In the genomic region with DNA sequence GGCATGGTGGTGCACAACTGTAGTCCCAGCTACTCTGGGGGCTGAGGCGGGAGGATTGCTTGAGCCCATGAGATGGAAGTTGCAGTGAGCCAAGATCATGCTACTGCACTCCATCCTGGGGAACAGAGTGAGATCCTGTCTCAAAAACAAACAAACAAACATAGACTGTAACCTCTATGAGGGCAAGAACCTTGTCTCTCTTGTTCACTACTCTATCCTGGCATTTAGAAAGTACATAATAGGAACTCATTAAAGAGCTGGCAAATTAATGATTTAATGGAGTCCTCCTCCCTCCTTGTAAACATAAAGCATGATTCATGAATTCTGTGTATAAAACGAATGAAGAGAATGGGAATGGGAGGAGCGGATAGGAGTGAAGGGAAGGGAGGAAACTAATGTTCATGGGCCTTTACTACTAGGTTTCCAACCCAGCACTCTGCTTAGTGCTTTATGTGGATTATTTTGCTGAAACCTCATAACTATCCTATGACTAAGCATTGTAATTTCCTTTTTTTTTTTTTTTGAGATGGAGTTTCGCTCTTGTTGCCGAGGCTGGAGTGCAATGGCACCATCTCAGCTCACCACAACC, we compare ENCODE assay signal across 12 cellular contexts. TPM values are rescaled to one million over a fixed set of nuclear protein-coding genes. Genes with fewer than 3 reads are reported as not detected.
DNase-seq lines count a peak whose midpoint lies in the region; ATAC-seq and TF ChIP-seq lines count a peak whose summit lies in the region.
"Had no signal": no experiment of that assay in that cellular context is flagged by ENCODE, and none has a peak within 500 bp of the region (broad histone marks: within the 10 kb centered on the region; RNA-seq: fewer than 3 reads in every experiment).

No MANE protein-coding gene starts in this region.

- H3K36me3 ChIP-seq in RWPE2 (ENCODE audit: low read depth) = no peaks in the 10 kb centered on the region

- no peak overlapping the region for H3K27ac ChIP-seq in RWPE2 (ENCODE audit: poor library complexity, severe bottlenecking)
- H3K27ac ChIP-seq: body of pancreas had no signal

- DNase-seq in Daoy (ENCODE audit: low read depth) (peak; percentile 58), RWPE2 (ENCODE audit: low spot score) (no peak), fibroblast of gingiva (ENCODE audit: low read depth) (peak; percentile 56), pulmonary artery endothelial cell (ENCODE audit: low read depth, low spot score) (peak; percentile 56), amygdala (lab: John Stamatoyannopoulos, UW) (no peak), AML-193 (lab: John Stamatoyannopoulos, UW) (no peak)
- DNase-seq in stimulated activated CD8-positive, alpha-beta memory T cell treated with anti-CD3 and anti-CD28 coated beads, Interleukin-4, amount 100 ng/mL, for 48 hours = no peak
- DNase-seq: activated CD8-positive, alpha-beta memory T cell treated with anti-CD3 and anti-CD28 coated beads, Interleukin-2, amount 10 ng/mL, durations not matched to agents 7 days and 5 days; body of pancreas; NCI-H2081 treated with DMSO at 0.1 percent for 48 hours had no signal

- no peak for TF ChIP-seq CTCF in RWPE2 (IDR thresholded peaks at IDR 0.05; ENCODE audit: poor library complexity, severe bottlenecking)

- ATAC-seq in RWPE2 (ENCODE audit: low read depth) = peak; percentile 73
- no peak for ATAC-seq in GM21526 (IDR thresholded peaks at IDR 0.05; ENCODE audit: low FRiP score, unreplicated experiment)
- ATAC-seq: activated CD8-positive, alpha-beta memory T cell treated with anti-CD3 and anti-CD28 coated beads, Interleukin-2, amount 10 ng/mL, durations not matched to agents 7 days and 5 days; body of pancreas had no signal

- peaks cover 3% of the 10 kb centered on the region for H3K4me1 ChIP-seq in RWPE2 (ENCODE audit: insufficient read depth, poor library complexity, severe bottlenecking)
- H3K4me1 ChIP-seq: body of pancreas had no signal

- H3K9me3 ChIP-seq in RWPE2 (ENCODE audit: severe bottlenecking) = no peaks in the 10 kb centered on the region
- H3K9me3 ChIP-seq: body of pancreas had no signal

- no peak overlapping the region for H3K4me3 ChIP-seq in RWPE2 (ENCODE audit: severe bottlenecking)
- H3K4me3 ChIP-seq: body of pancreas had no signal

- no peaks in the 10 kb centered on the region for H3K27me3 ChIP-seq in RWPE2 (ENCODE audit: insufficient read depth, poor library complexity, severe bottlenecking)
- H3K27me3 ChIP-seq: body of pancreas had no signal

RNA-seq across cellular contexts. Expression of a gene that starts 8.6 kb away (rescaled TPM):
- not detected in 2 replicates for total RNA-seq in Daoy (2014; rRNA removed; shearing (Covaris generic))
- total RNA-seq in pulmonary artery endothelial cell = under 0.01 and 0.07 TPM in 2 replicates
- total RNA-seq: activated CD8-positive, alpha-beta memory T cell treated with anti-CD3 and anti-CD28 coated beads, Interleukin-2, amount 10 ng/mL, durations not matched to agents 7 days and 5 days; SK-MEL-5 had no signal

RNA-seq across cellular contexts. Expression of a gene that starts 17.6 kb away (rescaled TPM):
- total RNA-seq in Daoy (2014; rRNA removed; shearing (Covaris generic)) = 88.3 and 98.3 TPM in 2 replicates
- total RNA-seq in pulmonary artery endothelial cell = 82.8 and 108 TPM in 2 replicates

RNA-seq across cellular contexts. Expression of a gene that starts 44.7 kb away (rescaled TPM):
- 74.0 and 85.9 TPM in 2 replicates for total RNA-seq in Daoy (2014; rRNA removed; shearing (Covaris generic))
- 53.5 and 55.4 TPM in 2 replicates for total RNA-seq in pulmonary artery endothelial cell

RNA-seq across cellular contexts. Expression of a gene that starts 49.0 kb away (rescaled TPM):
- 16.5 and 22.1 TPM in 2 replicates for total RNA-seq in Daoy (2014; rRNA removed; shearing (Covaris generic))
- total RNA-seq in pulmonary artery endothelial cell = 10.1 and 10.4 TPM in 2 replicates

Comparison
In these comparisons a context has a peak if more than half of its experiments do, and no peak if none do; other contexts are left out.
1. DNase-seq: peak in Daoy (single experiment), fibroblast of gingiva (single experiment) and pulmonary artery endothelial cell (single experiment); none in RWPE2 (single experiment), stimulated activated CD8-positive, alpha-beta memory T cell treated with anti-CD3 and anti-CD28 coated beads, Interleukin-4, amount 100 ng/mL, for 48 hours (single experiment), amygdala (0 of 56) and AML-193 (0 of 2).